ENCODE assay signal across 11 cellular contexts in genomic region chr18:74457743-74458465, GRCh38. TPM values are rescaled to one million over a fixed set of nuclear protein-coding genes. Genes with fewer than 3 reads are reported as not detected.
A peak's percentile ranks its signal among the peaks of the same experiment; 100 is the strongest.
DNase-seq lines count a peak whose midpoint lies in the region; TF ChIP-seq lines count a peak whose summit lies in the region.
"Had no signal": no experiment of that assay in that cellular context is flagged by ENCODE, and none has a peak within 500 bp of the region (broad histone marks: within the 10 kb centered on the region; RNA-seq: fewer than 3 reads in every experiment).

No MANE protein-coding gene starts in this region.

- no peak for TF ChIP-seq POLR2A in uterus (IDR thresholded peaks at IDR 0.05)

- no peaks in the 10 kb centered on the region for H3K9me3 Mint-ChIP-seq in activated naive CD4-positive, alpha-beta T cell treated with anti-CD3 and anti-CD28 coated beads, Interleukin-2, amount 10 ng/mL, durations not matched to agents 7 days and 5 days
- no peaks in the 10 kb centered on the region for H3K9me3 Mint-ChIP-seq in type B pancreatic cell

- DNase-seq in activated naive CD4-positive, alpha-beta T cell treated with anti-CD3 and anti-CD28 coated beads, Interleukin-2, amount 10 ng/mL, durations not matched to agents 7 days and 5 days: no peak
- no peak for DNase-seq in activated naive CD4-positive, alpha-beta T cell (lab: John Stamatoyannopoulos, UW)
- DNase-seq in mesenteric fat pad (ENCODE audit: low spot score) (peak; percentile 73), type B pancreatic cell (ENCODE audit: extremely low spot score, unreplicated experiment) (no peak), uterus (no peak), HuH-7 (ENCODE audit: low spot score) (no peak)
- no peak for DNase-seq in stimulated activated CD4-positive, alpha-beta T cell treated with anti-CD3 and anti-CD28 coated beads, Interleukin-1b, Interleukin-23, amount 100 ng/mL, for 48 hours
- DNase-seq: activated CD8-positive, alpha-beta memory T cell treated with anti-CD3 and anti-CD28 coated beads, Interleukin-2, amount 50 U/mL, for 4 hours; MM.1S; T1000 had no signal

- H3K36me3 ChIP-seq in uterus: no peaks in the 10 kb centered on the region

- TF ChIP-seq CTCF in type B pancreatic cell (conservative IDR thresholded peaks at IDR 0.05): no peak
- TF ChIP-seq CTCF in uterus (IDR thresholded peaks at IDR 0.05): no peak

- peaks cover 0 to 7% of the 10 kb centered on the region in 2 donors for H3K4me1 ChIP-seq in uterus

- peaks cover 0 to 26% of the 10 kb centered on the region in 2 donors for H3K27me3 ChIP-seq in uterus

- H3K27ac ChIP-seq in cingulate gyrus (ENCODE audit: low read depth, low read length): peak overlapping the region; percentile 95
- no peak overlapping the region for H3K27ac ChIP-seq in uterus

- CTCF ChIA-PET in activated naive CD4-positive, alpha-beta T cell treated with anti-CD3 and anti-CD28 coated beads, Interleukin-2, amount 10 ng/mL, durations not matched to agents 7 days and 5 days (lab: Charles Lee): no interaction called here

- peak overlapping the region; percentile 22 for H3K27ac Mint-ChIP-seq in activated naive CD4-positive, alpha-beta T cell treated with anti-CD3 and anti-CD28 coated beads, Interleukin-2, amount 10 ng/mL, durations not matched to agents 7 days and 5 days
- H3K27ac Mint-ChIP-seq in type B pancreatic cell: no peak overlapping the region

- intact Hi-C loops in uterus (cut with DNase I; ENCODE audit: low total_unique reads): no loop called here

- H3K4me1 Mint-ChIP-seq in activated naive CD4-positive, alpha-beta T cell treated with anti-CD3 and anti-CD28 coated beads, Interleukin-2, amount 10 ng/mL, durations not matched to agents 7 days and 5 days: peaks cover 7% of the 10 kb centered on the region
- peaks cover 10% of the 10 kb centered on the region for H3K4me1 Mint-ChIP-seq in type B pancreatic cell (ENCODE audit: unreplicated experiment)

- peaks cover 73% of the 10 kb centered on the region for H3K27me3 Mint-ChIP-seq in activated naive CD4-positive, alpha-beta T cell treated with anti-CD3 and anti-CD28 coated beads, Interleukin-2, amount 10 ng/mL, durations not matched to agents 7 days and 5 days
- peaks cover 80% of the 10 kb centered on the region for H3K27me3 Mint-ChIP-seq in type B pancreatic cell

- H3K9me3 ChIP-seq in uterus: no peaks in the 10 kb centered on the region

- peaks cover 1% of the 10 kb centered on the region for H3K36me3 Mint-ChIP-seq in activated naive CD4-positive, alpha-beta T cell treated with anti-CD3 and anti-CD28 coated beads, Interleukin-2, amount 10 ng/mL, durations not matched to agents 7 days and 5 days
- no peaks in the 10 kb centered on the region for H3K36me3 Mint-ChIP-seq in type B pancreatic cell

- peak overlapping the region; percentile 61 for H3K4me3 Mint-ChIP-seq in activated naive CD4-positive, alpha-beta T cell treated with anti-CD3 and anti-CD28 coated beads, Interleukin-2, amount 10 ng/mL, durations not matched to agents 7 days and 5 days
- H3K4me3 Mint-ChIP-seq in type B pancreatic cell: peak overlapping the region; percentile 90

- H3K4me3 ChIP-seq in uterus: no peak overlapping the region

RNA-seq across cellular contexts. Expression of gene DIPK1C, which starts 0.8 kb away (rescaled TPM):
- not detected for total RNA-seq in mesenteric fat pad
- total RNA-seq in type B pancreatic cell (ENCODE audit: low replicate concordance): 0.26 and 0.36 TPM in 2 replicates
- total RNA-seq in uterus: 1 to 10 TPM in 1 of 4 donors, under 1 TPM in 1, not detected in 2; 0.12 to 9.1 TPM

RNA-seq across cellular contexts. Expression of gene CNDP2, which starts 38.3 kb away (rescaled TPM):
- total RNA-seq in mesenteric fat pad: 164 TPM
- 197 and 248 TPM in 2 replicates for total RNA-seq in type B pancreatic cell (ENCODE audit: low replicate concordance)
- total RNA-seq in uterus: 100 to 1,000 TPM in 2 of 4 donors, 10 to 100 TPM in 2; 56.2 to 149 (median 110) TPM
